Comparison of ENCODE assay signal across 8 cellular contexts in the genomic region with DNA sequence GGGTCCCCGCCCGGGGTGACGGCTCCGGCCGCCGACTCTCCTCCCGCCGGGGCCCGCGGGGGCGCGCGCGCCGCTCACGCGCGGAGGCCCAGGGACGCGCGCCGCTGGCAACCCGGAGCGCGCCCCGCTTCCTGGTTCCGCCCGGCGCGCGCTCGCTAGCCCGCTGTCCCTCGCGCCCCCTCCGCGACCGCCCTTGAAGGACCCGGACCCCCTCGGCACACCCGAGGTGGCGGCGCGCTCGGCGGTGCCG. TPM values are rescaled to one million over a fixed set of nuclear protein-coding genes. Genes with fewer than 3 reads are reported as not detected.
DNase-seq lines count a peak whose midpoint lies in the region; ATAC-seq and TF ChIP-seq lines count a peak whose summit lies in the region.

Gene STAT5B (minus strand): TSS at position 33 of the 250 bp plus-strand sequence. CDS start 44,264 bp downstream, outside the sequence.

- H3K4me2 ChIP-seq in neural progenitor cell = peak within 1 kb of the TSS; percentile 99

- H3K4me1 ChIP-seq in gastroesophageal sphincter (peaks cover 7 to 50% (median 12%) of the 10 kb centered on the region in 3 donors), neural progenitor cell (peaks cover 32% of the 10 kb centered on the region)

- H3K4me3 ChIP-seq in gastroesophageal sphincter (peak within 1 kb of the TSS; percentile 69 to 94), neural progenitor cell (peak within 1 kb of the TSS; percentile 90)

- H3K4me3 Mint-ChIP-seq in activated naive CD4-positive, alpha-beta T cell treated with anti-CD3 and anti-CD28 coated beads for 36 hours = peak within 1 kb of the TSS; percentile 96
- peak within 1 kb of the TSS; percentile 94 for H3K4me3 Mint-ChIP-seq in neural progenitor cell
- peak within 1 kb of the TSS; percentile 94 for H3K4me3 Mint-ChIP-seq in type B pancreatic cell

- H3K27me3 ChIP-seq in gastroesophageal sphincter (no peaks in the 10 kb centered on the region), neural progenitor cell (no peaks in the 10 kb centered on the region)

- H3K9me3 ChIP-seq in gastroesophageal sphincter (no peaks in the 10 kb centered on the region), neural progenitor cell (ENCODE audit: low read depth) (no peaks in the 10 kb centered on the region)

- peak within 1 kb of the TSS; percentile 80 for H2AFZ ChIP-seq in neural progenitor cell (replicated peaks)

- H3K27ac ChIP-seq in gastroesophageal sphincter (peak within 1 kb of the TSS; percentile 83 to 96 (median 91)), neural progenitor cell (peak within 1 kb of the TSS; percentile 43)

- H3K79me2 ChIP-seq in neural progenitor cell (ENCODE audit: low read depth) = peaks cover 44% of the 10 kb centered on the region

- TF ChIP-seq EP300 in gastroesophageal sphincter (IDR thresholded peaks at IDR 0.05) = no peak

- ATAC-seq in GM18861 (IDR thresholded peaks at IDR 0.05; ENCODE audit: unreplicated experiment) (peak; percentile 48), HG03460 (IDR thresholded peaks at IDR 0.05; ENCODE audit: unreplicated experiment) (peak; percentile 61), gastroesophageal sphincter (peak; percentile 88)

- peaks cover 35% of the 10 kb centered on the region for H3K4me1 Mint-ChIP-seq in activated naive CD4-positive, alpha-beta T cell treated with anti-CD3 and anti-CD28 coated beads for 36 hours (ENCODE audit: low read depth)
- peaks cover 38% of the 10 kb centered on the region for H3K4me1 Mint-ChIP-seq in neural progenitor cell
- H3K4me1 Mint-ChIP-seq in type B pancreatic cell (ENCODE audit: unreplicated experiment) = peaks cover 36% of the 10 kb centered on the region

- CTCF ChIA-PET in activated naive CD4-positive, alpha-beta T cell treated with anti-CD3 and anti-CD28 coated beads for 36 hours (lab: Charles Lee) = interaction anchor here (2.4 kb wide), 1 partner anchor 54 kb away, joined by 18 read pairs; no protein-coding TSS in a partner anchor

- WGBS in gastroesophageal sphincter (ENCODE audit: low coverage in 1 of 2), 2 donors = no CpG with 5 or more reads among the region's 47 CpGs

- no peaks in the 10 kb centered on the region for H3K9me3 Mint-ChIP-seq in activated naive CD4-positive, alpha-beta T cell treated with anti-CD3 and anti-CD28 coated beads for 36 hours
- H3K9me3 Mint-ChIP-seq in neural progenitor cell = no peaks in the 10 kb centered on the region
- H3K9me3 Mint-ChIP-seq in type B pancreatic cell = no peaks in the 10 kb centered on the region

- peak; percentile 93 for DNase-seq in AG08396 (ENCODE audit: low spot score)
- DNase-seq in SHP77 treated with DMSO at 0.1 percent for 48 hours (lab: John Stamatoyannopoulos, UW) = peak; percentile 9
- peak; percentile 62 for DNase-seq in activated naive CD4-positive, alpha-beta T cell treated with anti-CD3 and anti-CD28 coated beads for 36 hours
- peak; percentile 87 for DNase-seq in neural progenitor cell (ENCODE audit: low spot score)
- DNase-seq in type B pancreatic cell (ENCODE audit: extremely low spot score, unreplicated experiment) = no peak

- H3K27ac Mint-ChIP-seq in activated naive CD4-positive, alpha-beta T cell treated with anti-CD3 and anti-CD28 coated beads for 36 hours = peak within 1 kb of the TSS; percentile 97
- H3K27ac Mint-ChIP-seq in neural progenitor cell (peak within 1 kb of the TSS; percentile 96), type B pancreatic cell (peak within 1 kb of the TSS; percentile 84)

- H3F3A ChIP-seq in neural progenitor cell (ENCODE audit: low read depth) = peaks cover 33% of the 10 kb centered on the region

- no peaks in the 10 kb centered on the region for H3K27me3 Mint-ChIP-seq in activated naive CD4-positive, alpha-beta T cell treated with anti-CD3 and anti-CD28 coated beads for 36 hours (ENCODE audit: low read depth)
- peaks cover 5% of the 10 kb centered on the region for H3K27me3 Mint-ChIP-seq in neural progenitor cell (ENCODE audit: insufficient read depth, low read depth)
- no peaks in the 10 kb centered on the region for H3K27me3 Mint-ChIP-seq in type B pancreatic cell

- peak; percentile 63 to 91 for TF ChIP-seq POLR2A in gastroesophageal sphincter (IDR thresholded peaks at IDR 0.05)

- H3K36me3 ChIP-seq in gastroesophageal sphincter (no peaks in the 10 kb centered on the region), neural progenitor cell (no peaks in the 10 kb centered on the region)

- peaks cover 30% of the 10 kb centered on the region for H3K36me3 Mint-ChIP-seq in activated naive CD4-positive, alpha-beta T cell treated with anti-CD3 and anti-CD28 coated beads for 36 hours (ENCODE audit: low read depth)
- H3K36me3 Mint-ChIP-seq in neural progenitor cell (no peaks in the 10 kb centered on the region), type B pancreatic cell (no peaks in the 10 kb centered on the region)

- peak within 1 kb of the TSS; percentile 56 for H3K9ac ChIP-seq in neural progenitor cell

- no peak for TF ChIP-seq CTCF in gastroesophageal sphincter (IDR thresholded peaks at IDR 0.05)
- no peak for TF ChIP-seq CTCF in neural progenitor cell (IDR thresholded peaks at IDR 0.05)
- no peak for TF ChIP-seq CTCF in type B pancreatic cell (conservative IDR thresholded peaks at IDR 0.05)

- peaks cover 35% of the 10 kb centered on the region for H4K20me1 ChIP-seq in neural progenitor cell (ENCODE audit: low read depth)

- intact Hi-C loops in activated naive CD4-positive, alpha-beta T cell treated with anti-CD3 and anti-CD28 coated beads for 36 hours (cut with micrococcal nuclease) = loop anchor here (10.0 kb wide), 1 partner anchor 411 kb away; the partner anchor contains the start of gene KLHL11

RNA-seq across cellular contexts. Expression of gene STAT5B, which starts in this region (rescaled TPM):
- total RNA-seq in activated naive CD4-positive, alpha-beta T cell treated with anti-CD3 and anti-CD28 coated beads for 36 hours = 100 to 1,000 TPM; 185 to 192 TPM
- total RNA-seq in gastroesophageal sphincter (10 to 100 TPM; 73.3 to 98.3 (median 95.6) TPM), neural progenitor cell (ENCODE audit: low replicate concordance) (90.7 and 96.4 TPM in 2 replicates), type B pancreatic cell (ENCODE audit: low replicate concordance) (22.0 and 42.3 TPM in 2 replicates)
